In the genomic region with DNA sequence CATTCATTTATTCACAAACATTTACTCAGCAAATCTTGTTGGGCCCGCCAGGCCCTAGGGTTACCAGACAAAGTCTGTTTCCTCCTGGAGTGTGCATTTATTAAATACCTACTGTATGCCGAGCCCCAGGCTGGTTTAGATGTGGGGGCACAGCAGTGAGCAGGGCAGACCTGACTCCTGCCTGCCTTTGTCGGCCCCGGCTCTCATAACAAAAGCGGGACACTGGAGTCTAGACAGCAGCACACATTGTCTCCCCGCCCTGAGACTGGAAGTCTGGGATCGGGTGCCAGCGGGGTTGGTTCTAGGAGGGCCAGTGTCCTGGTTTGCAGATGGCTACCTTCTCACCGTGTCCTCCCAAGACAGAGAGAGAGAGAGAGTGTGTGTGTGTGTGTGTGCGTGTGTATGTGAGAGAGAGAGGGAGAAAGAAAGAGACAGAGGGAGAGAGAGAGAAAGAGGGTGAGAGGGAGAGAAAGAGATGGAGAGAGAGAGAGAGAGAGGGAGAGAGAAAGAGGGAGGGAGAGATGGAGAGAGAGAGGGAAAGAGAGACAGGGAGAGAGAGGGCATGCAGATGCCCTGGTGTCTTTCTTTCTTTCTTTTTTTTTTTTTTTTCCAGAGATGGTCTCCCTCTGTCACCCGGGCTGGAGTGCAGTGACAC, we compare ENCODE assay signal across 1 cellular context.
TF ChIP-seq lines count a peak whose summit lies in the region.

No MANE protein-coding gene starts in this region.

TF ChIP-seq in SK-N-SH treated with all-trans-retinoic acid at 6 μM for 48 hours, 23 proteins besides CTCF, POLR2A, EP300 and RAD21 (continued from another document):
- TF ChIP-seq TSHZ2 (CRISPR knock-in tag; IDR thresholded peaks at IDR 0.05) (no peak), BACH2 (CRISPR knock-in tag; IDR thresholded peaks at IDR 0.05; ENCODE audit: borderline replicate concordance) (no peak)
TF ChIP-seq in SK-N-SH treated with all-trans-retinoic acid at 6 μM for 48 hours: peak in this region for 0.
